ENCODE assay signal across 9 cellular contexts in genomic region chr14:99575043-99576023, GRCh38. TPM values are rescaled to one million over a fixed set of nuclear protein-coding genes. Genes with fewer than 3 reads are reported as not detected.
DNase-seq lines count a peak whose midpoint lies in the region; ATAC-seq and TF ChIP-seq lines count a peak whose summit lies in the region.
"Had no signal": no experiment of that assay in that cellular context is flagged by ENCODE, and none has a peak within 500 bp of the region (broad histone marks: within the 10 kb centered on the region; RNA-seq: fewer than 3 reads in every experiment).

No MANE protein-coding gene starts in this region.

- H3K9ac ChIP-seq in endodermal cell (ENCODE audit: extremely low read depth, low read length, poor library complexity, severe bottlenecking), result no peak overlapping the region

- no peaks in the 10 kb centered on the region for H3K36me3 Mint-ChIP-seq in endodermal cell (ENCODE audit: low read depth)
- H3K36me3 Mint-ChIP-seq in stimulated activated memory B cell treated with anti-CD40 and anti-IgM and Interleukin-4, amounts not matched to agents 10 μg/mL and 1 μg/mL and 100 μg/mL, for 72 hours, result no peaks in the 10 kb centered on the region
- H3K36me3 Mint-ChIP-seq: activated naive CD8-positive, alpha-beta T cell treated with anti-CD3 and anti-CD28 coated beads, Interleukin-2, amount 10 ng/mL, durations not matched to agents 7 days and 5 days had no signal

- peak overlapping the region; percentile 95 for H3K27ac ChIP-seq in endodermal cell (ENCODE audit: low read depth, low read length)

- H3K9me3 ChIP-seq in endodermal cell (ENCODE audit: control insufficient read depth, low read length), result no peaks in the 10 kb centered on the region

- 78 to 81% methylated on average over 15 to 22 of the region's 22 CpGs for whole genome bisulfite sequencing in endodermal cell (ENCODE audit: insufficient coverage in 1 of 2, insufficient read length in 1 of 2), 2 experiments

- peaks cover 70% of the 10 kb centered on the region for H3K4me1 ChIP-seq in endodermal cell (ENCODE audit: control insufficient read depth, insufficient read depth, low read length)

- H3K4me3 ChIP-seq in endodermal cell (ENCODE audit: low read length), result peak overlapping the region; percentile 68

- peak overlapping the region; percentile 96 for H3K27ac Mint-ChIP-seq in endodermal cell
- H3K27ac Mint-ChIP-seq in stimulated activated memory B cell treated with anti-CD40 and anti-IgM and Interleukin-4, amounts not matched to agents 10 μg/mL and 1 μg/mL and 100 μg/mL, for 72 hours, result no peak overlapping the region
- H3K27ac Mint-ChIP-seq: activated naive CD8-positive, alpha-beta T cell treated with anti-CD3 and anti-CD28 coated beads, Interleukin-2, amount 10 ng/mL, durations not matched to agents 7 days and 5 days had no signal

- ATAC-seq in omental fat pad (ENCODE audit: low FRiP score) (peak; percentile 45), GM18861 (IDR thresholded peaks at IDR 0.05; ENCODE audit: unreplicated experiment) (no peak), GM19455 (IDR thresholded peaks at IDR 0.05; ENCODE audit: unreplicated experiment) (no peak)
- ATAC-seq in stimulated activated memory B cell treated with anti-CD40 and anti-IgM and Interleukin-4, amounts not matched to agents 10 μg/mL and 1 μg/mL and 100 μg/mL, for 72 hours, result no peak

- H3K4me3 Mint-ChIP-seq in endodermal cell, result peak overlapping the region; percentile 3
- no peak overlapping the region for H3K4me3 Mint-ChIP-seq in stimulated activated memory B cell treated with anti-CD40 and anti-IgM and Interleukin-4, amounts not matched to agents 10 μg/mL and 1 μg/mL and 100 μg/mL, for 72 hours
- H3K4me3 Mint-ChIP-seq: activated naive CD8-positive, alpha-beta T cell treated with anti-CD3 and anti-CD28 coated beads, Interleukin-2, amount 10 ng/mL, durations not matched to agents 7 days and 5 days had no signal

- H3K27me3 Mint-ChIP-seq in endodermal cell (ENCODE audit: insufficient read depth), result no peaks in the 10 kb centered on the region
- H3K27me3 Mint-ChIP-seq in stimulated activated memory B cell treated with anti-CD40 and anti-IgM and Interleukin-4, amounts not matched to agents 10 μg/mL and 1 μg/mL and 100 μg/mL, for 72 hours, result peaks cover 18% of the 10 kb centered on the region
- H3K27me3 Mint-ChIP-seq: activated naive CD8-positive, alpha-beta T cell treated with anti-CD3 and anti-CD28 coated beads, Interleukin-2, amount 10 ng/mL, durations not matched to agents 7 days and 5 days had no signal

- H3K27me3 ChIP-seq in endodermal cell (ENCODE audit: control insufficient read depth, insufficient read depth, low read length, poor library complexity, severe bottlenecking), result no peaks in the 10 kb centered on the region

- no peaks in the 10 kb centered on the region for H3K9me3 Mint-ChIP-seq in endodermal cell
- no peaks in the 10 kb centered on the region for H3K9me3 Mint-ChIP-seq in stimulated activated memory B cell treated with anti-CD40 and anti-IgM and Interleukin-4, amounts not matched to agents 10 μg/mL and 1 μg/mL and 100 μg/mL, for 72 hours
- H3K9me3 Mint-ChIP-seq: activated naive CD8-positive, alpha-beta T cell treated with anti-CD3 and anti-CD28 coated beads, Interleukin-2, amount 10 ng/mL, durations not matched to agents 7 days and 5 days had no signal

- H3K36me3 ChIP-seq in endodermal cell (ENCODE audit: control insufficient read depth, insufficient read depth, low read length), result no peaks in the 10 kb centered on the region

- H3K4me1 Mint-ChIP-seq in endodermal cell, result peaks cover 70% of the 10 kb centered on the region
- H3K4me1 Mint-ChIP-seq in stimulated activated memory B cell treated with anti-CD40 and anti-IgM and Interleukin-4, amounts not matched to agents 10 μg/mL and 1 μg/mL and 100 μg/mL, for 72 hours, result peaks cover 33% of the 10 kb centered on the region
- H3K4me1 Mint-ChIP-seq: activated naive CD8-positive, alpha-beta T cell treated with anti-CD3 and anti-CD28 coated beads, Interleukin-2, amount 10 ng/mL, durations not matched to agents 7 days and 5 days had no signal

- TF ChIP-seq CTCF in endodermal cell (conservative IDR thresholded peaks at IDR 0.05) (peak; percentile 57), omental fat pad (IDR thresholded peaks at IDR 0.05) (no peak)

- DNase-seq in DMS79 (lab: John Stamatoyannopoulos, UW) (peak; percentile 87), NCI-H128 (lab: John Stamatoyannopoulos, UW; ENCODE audit: unreplicated experiment) (peak; percentile 39), endodermal cell (no peak), omental fat pad (ENCODE audit: low spot score) (no peak)
- no peak for DNase-seq in activated CD4-positive, alpha-beta T cell treated with anti-CD3 and anti-CD28 coated beads for 4 hours
- DNase-seq: activated naive CD8-positive, alpha-beta T cell treated with anti-CD3 and anti-CD28 coated beads, Interleukin-2, amount 10 ng/mL, durations not matched to agents 7 days and 5 days had no signal

RNA-seq across cellular contexts. Expression of gene CCDC85C, which starts 28.7 kb away (rescaled TPM):
- total RNA-seq in endodermal cell (10 to 100 TPM; 32.8 to 45.8 TPM), omental fat pad (10 to 100 TPM in 2 of 4 donors, 1 to 10 TPM in 2; 3.3 to 17.7 (median 8.3) TPM)
- 63.0 TPM for polyA plus RNA-seq in endodermal cell (2013, experiment 1 of 2)
- 64.5 TPM for polyA plus RNA-seq in endodermal cell (2013, experiment 2 of 2)

Comparison
In these comparisons a context has a peak if more than half of its experiments do, and no peak if none do; other contexts are left out.
1. DNase-seq: peak in DMS79 (single experiment) and NCI-H128 (single experiment); none in endodermal cell (single experiment), omental fat pad (single experiment) and activated CD4-positive, alpha-beta T cell treated with anti-CD3 and anti-CD28 coated beads for 4 hours (0 of 2).